In genomic region chr18:13279181-13280065, GRCh38 we compare ENCODE assay signal across 10 cellular contexts.
A peak's percentile ranks its signal among the peaks of the same experiment; 100 is the strongest.
DNase-seq lines count a peak whose midpoint lies in the region; ATAC-seq and TF ChIP-seq lines count a peak whose summit lies in the region.
"Had no signal": no experiment of that assay in that cellular context is flagged by ENCODE, and none has a peak within 500 bp of the region (broad histone marks: within the 10 kb centered on the region; RNA-seq: fewer than 3 reads in every experiment).

No MANE protein-coding gene starts in this region.

- TF ChIP-seq CTCF in heart right ventricle (IDR thresholded peaks at IDR 0.05) (no peak), upper lobe of right lung (IDR thresholded peaks at IDR 0.05) (no peak)

- DNase-seq in heart right ventricle = no peak
- no peak for DNase-seq in left ventricle myocardium superior
- DNase-seq in activated CD4-positive, alpha-beta T cell treated with anti-CD3 and anti-CD28 coated beads, Interleukin-2, amount 50 U/mL, for 1 hour = peak; percentile 46
- DNase-seq in head of caudate nucleus = peak in 41 of 42 donors; percentile 50 to 91 (median 78)
- DNase-seq in upper lobe of right lung = peak; percentile 76
- DNase-seq in DMS79 treated with DMSO at 0.1 percent for 48 hours (lab: John Stamatoyannopoulos, UW) = no peak
- DNase-seq in DMS153 treated with DMSO at 0.1 percent for 48 hours (lab: John Stamatoyannopoulos, UW; ENCODE audit: unreplicated experiment) = no peak
- DNase-seq in NCI-H2107 treated with DMSO at 0.1 percent for 48 hours (lab: John Stamatoyannopoulos, UW; ENCODE audit: unreplicated experiment) = no peak
- DNase-seq: brain microvascular endothelial cell, NCI-H1436 had no signal

- 90 to 91% methylated on average over 22 of the region's 22 CpGs for WGBS in heart right ventricle, 2 donors

- intact Hi-C loops in heart right ventricle (cut with DNase I) = loop anchor here in 3 of 10 donors (5.0 to 10.0 kb wide), 3 partner anchors 38 to 225 kb away; no protein-coding TSS in a partner anchor
- intact Hi-C loops in left ventricle myocardium superior (cut with micrococcal nuclease) = no loop called here
- intact Hi-C loops in head of caudate nucleus (cut with DNase I) = no loop called here
- intact Hi-C loops in upper lobe of right lung (cut with DNase I) = no loop called here

- H3K9me3 ChIP-seq in heart right ventricle (no peaks in the 10 kb centered on the region), upper lobe of right lung (no peaks in the 10 kb centered on the region)

- peaks cover 1 to 59% (median 46%) of the 10 kb centered on the region in 9 donors for H3K4me1 ChIP-seq in heart right ventricle
- no peaks in the 10 kb centered on the region for H3K4me1 ChIP-seq in upper lobe of right lung

- no peaks in the 10 kb centered on the region for H3K27me3 ChIP-seq in heart right ventricle
- H3K27me3 ChIP-seq in upper lobe of right lung = no peaks in the 10 kb centered on the region
- H3K27me3 ChIP-seq: brain microvascular endothelial cell had no signal

- no peak overlapping the region for H3K4me3 ChIP-seq in heart right ventricle
- H3K4me3 ChIP-seq in upper lobe of right lung = no peak overlapping the region

- H3K27ac ChIP-seq in heart right ventricle (peak overlapping the region in 7 of 10 donors; percentile 14 to 61 (median 48)), upper lobe of right lung (no peak overlapping the region)
- H3K27ac ChIP-seq: brain microvascular endothelial cell had no signal

- ATAC-seq in heart right ventricle (no peak), left ventricle myocardium superior (no peak), upper lobe of right lung (peak; percentile 81)

- H3K36me3 ChIP-seq in heart right ventricle (peaks cover 0 to 28% (median 0%) of the 10 kb centered on the region in 9 donors), upper lobe of right lung (no peaks in the 10 kb centered on the region)
- H3K36me3 ChIP-seq: brain microvascular endothelial cell had no signal

Comparison
In these comparisons a context has a peak if more than half of its experiments do, and no peak if none do; other contexts are left out.
1. DNase-seq: peak in activated CD4-positive, alpha-beta T cell treated with anti-CD3 and anti-CD28 coated beads, Interleukin-2, amount 50 U/mL, for 1 hour (single experiment), head of caudate nucleus (41 of 42) and upper lobe of right lung (single experiment); none in heart right ventricle (0 of 2), left ventricle myocardium superior (single experiment), DMS79 treated with DMSO at 0.1 percent for 48 hours (single experiment), DMS153 treated with DMSO at 0.1 percent for 48 hours (single experiment) and NCI-H2107 treated with DMSO at 0.1 percent for 48 hours (single experiment).